Comparison of ENCODE assay signal across 32 cellular contexts in genomic region chr6:31092238-31092637, GRCh38. TPM values are rescaled to one million over a fixed set of nuclear protein-coding genes. Genes with fewer than 3 reads are reported as not detected.
"Had no signal": no experiment of that assay in that cellular context is flagged by ENCODE, and none has a peak within 500 bp of the region (broad histone marks: within the 10 kb centered on the region; RNA-seq: fewer than 3 reads in every experiment).

No MANE protein-coding gene starts in this region.

- H3K27me3 Mint-ChIP-seq: dendritic cell treated with granulocyte-macrophage colony-stimulating factor and Interleukin-4, amounts not matched to agents 40 ng/mL and 50 ng/mL, for 4 days had no signal

- H3K27ac ChIP-seq: epithelial cell of prostate, gastrocnemius medialis, lower lobe of right lung, prostate gland, right atrium auricular region, sigmoid colon, stomach, tibial artery had no signal

- ATAC-seq: esophagus mucosa; gastrocnemius medialis; left ventricle myocardium superior; lower lobe of right lung; naive thymus-derived CD8-positive, alpha-beta T cell; stimulated activated effector memory CD8-positive, alpha-beta T cell treated with anti-CD3 and anti-CD28 coated beads, Interleukin-12 subunit alpha, Interleukin-12 subunit beta, amount 100 ng/mL, for 72 hours had no signal

- H3K27me3 ChIP-seq: gastrocnemius medialis, right atrium auricular region, stomach had no signal

- H3K4me3 ChIP-seq: gastrocnemius medialis, lower lobe of right lung, prostate gland, right atrium auricular region, sigmoid colon, stomach, tibial artery had no signal

- H3K9me3 Mint-ChIP-seq: dendritic cell treated with granulocyte-macrophage colony-stimulating factor and Interleukin-4, amounts not matched to agents 40 ng/mL and 50 ng/mL, for 4 days; endodermal cell; naive thymus-derived CD8-positive, alpha-beta T cell; nephron progenitor cell; stimulated activated effector memory CD8-positive, alpha-beta T cell treated with anti-CD3 and anti-CD28 coated beads, Interleukin-12 subunit alpha, Interleukin-12 subunit beta, amount 100 ng/mL, for 72 hours; type B pancreatic cell had no signal

- H3K36me3 ChIP-seq: gastrocnemius medialis, lower lobe of right lung, prostate gland, right atrium auricular region, sigmoid colon, stomach, tibial artery had no signal

- H3K4me1 ChIP-seq: prostate gland had no signal

- H3K36me3 Mint-ChIP-seq: naive thymus-derived CD8-positive, alpha-beta T cell; stimulated activated effector memory CD8-positive, alpha-beta T cell treated with anti-CD3 and anti-CD28 coated beads, Interleukin-12 subunit alpha, Interleukin-12 subunit beta, amount 100 ng/mL, for 72 hours; type B pancreatic cell had no signal

- H3K27ac Mint-ChIP-seq: dendritic cell treated with granulocyte-macrophage colony-stimulating factor and Interleukin-4, amounts not matched to agents 40 ng/mL and 50 ng/mL, for 4 days; endodermal cell; nephron progenitor cell; stimulated activated effector memory CD8-positive, alpha-beta T cell treated with anti-CD3 and anti-CD28 coated beads, Interleukin-12 subunit alpha, Interleukin-12 subunit beta, amount 100 ng/mL, for 72 hours; type B pancreatic cell had no signal

- H3K9me3 ChIP-seq: gastrocnemius medialis, lower lobe of right lung, prostate gland, right atrium auricular region, sigmoid colon, stomach, tibial artery had no signal

- DNase-seq: effector CD8-positive, alpha-beta T cell; endodermal cell; foreskin fibroblast; gastrocnemius medialis; head of caudate nucleus; left ventricle myocardium superior; lower lobe of right lung; naive thymus-derived CD8-positive, alpha-beta T cell; nephron progenitor cell; nucleus accumbens; sigmoid colon; stimulated activated CD4-positive, alpha-beta T cell treated with anti-CD3 and anti-CD28 coated beads, Interleukin-2, amount 100 ng/mL, for 24 hours; stimulated activated CD4-positive, alpha-beta T cell treated with anti-CD3 and anti-CD28 coated beads, Interleukin-4, amount 100 ng/mL, for 24 hours; stimulated activated naive CD4-positive, alpha-beta T cell treated with Interleukin-2 at 50 U/mL for 16 hours; stomach; tibial artery had no signal

- FAIRE-seq: keratinocyte had no signal

- H3K4me3 Mint-ChIP-seq: dendritic cell treated with granulocyte-macrophage colony-stimulating factor and Interleukin-4, amounts not matched to agents 40 ng/mL and 50 ng/mL, for 4 days; endodermal cell; naive thymus-derived CD8-positive, alpha-beta T cell; nephron progenitor cell; stimulated activated effector memory CD8-positive, alpha-beta T cell treated with anti-CD3 and anti-CD28 coated beads, Interleukin-12 subunit alpha, Interleukin-12 subunit beta, amount 100 ng/mL, for 72 hours; type B pancreatic cell had no signal

RNA-seq across cellular contexts. Expression of gene C6orf15, which starts 20.1 kb away (rescaled TPM):
- total RNA-seq: endodermal cell; esophagus mucosa; gastrocnemius medialis; glomerular endothelial cell; left ventricle myocardium superior; lower lobe of right lung; mesenteric fat pad; naive thymus-derived CD8-positive, alpha-beta T cell; osteocyte; right atrium auricular region; sigmoid colon; skeletal muscle tissue; stomach; subcutaneous adipose tissue; temporal lobe; urinary bladder had no signal
- polyA plus RNA-seq: naive thymus-derived CD8-positive, alpha-beta T cell; sigmoid colon; stomach; urinary bladder had no signal

RNA-seq across cellular contexts. Expression of gene PSORS1C1, which starts 22.4 kb away (rescaled TPM):
- total RNA-seq: gastrocnemius medialis; naive thymus-derived CD8-positive, alpha-beta T cell; temporal lobe had no signal
- polyA plus RNA-seq: naive thymus-derived CD8-positive, alpha-beta T cell had no signal

RNA-seq across cellular contexts. Expression of gene CDSN, which starts 28.0 kb away (rescaled TPM):
- total RNA-seq: endodermal cell; gastrocnemius medialis; glomerular endothelial cell; left ventricle myocardium superior; lower lobe of right lung; mesenteric fat pad; myocyte; naive thymus-derived CD8-positive, alpha-beta T cell; osteocyte; right atrium auricular region; sigmoid colon; skeletal muscle tissue; stomach; subcutaneous adipose tissue; temporal lobe; urinary bladder had no signal
- polyA plus RNA-seq: naive thymus-derived CD8-positive, alpha-beta T cell; sigmoid colon; urinary bladder had no signal

RNA-seq across cellular contexts. Expression of gene PSORS1C2, which starts 46.6 kb away (rescaled TPM):
- total RNA-seq: endodermal cell; gastrocnemius medialis; glomerular endothelial cell; left ventricle myocardium superior; lower lobe of right lung; mesenteric fat pad; myocyte; naive thymus-derived CD8-positive, alpha-beta T cell; osteocyte; prostate gland; right atrium auricular region; sigmoid colon; skeletal muscle tissue; subcutaneous adipose tissue; temporal lobe; urinary bladder had no signal
- polyA plus RNA-seq: keratinocyte; naive thymus-derived CD8-positive, alpha-beta T cell; sigmoid colon; urinary bladder had no signal
